Comparison of ENCODE assay signal across 23 cellular contexts in genomic region chr18:69495338-69495737, GRCh38.
DNase-seq lines count a peak whose midpoint lies in the region; ATAC-seq and TF ChIP-seq lines count a peak whose summit lies in the region.
"Had no signal": no experiment of that assay in that cellular context is flagged by ENCODE, and none has a peak within 500 bp of the region (broad histone marks: within the 10 kb centered on the region; RNA-seq: fewer than 3 reads in every experiment).

No MANE protein-coding gene starts in this region.

- no peak for DNase-seq in natural killer cell treated with Interleukin-12 subunit alpha and Interleukin-12 subunit beta and Interleukin-15 and Interleukin-18, amount 100 ng/mL, for 72 hours (ENCODE audit: low spot score)
- DNase-seq in natural killer cell (no peak), WTC11 (ENCODE audit: low spot score) (no peak), globus pallidus (ENCODE audit: low spot score) (no peak)
- DNase-seq in activated CD8-positive, alpha-beta memory T cell treated with anti-CD3 and anti-CD28 coated beads, Interleukin-2, amount 50 U/mL, for 4 hours, result no peak
- no peak for DNase-seq in activated CD8-positive, alpha-beta memory T cell treated with anti-CD3 and anti-CD28 coated beads, Interleukin-2, amount 10 ng/mL, durations not matched to agents 7 days and 5 days
- DNase-seq: Calu3; CD8-positive, alpha-beta memory T cell; EL; GF-D8; HCEC 1CT; KBM-7; NCI-H1105; NCI-H2029 treated with DMSO at 0.1 percent for 48 hours; NCI-H226; NCI-H524; NCI-H774; Peyer's patch; Right ventricle myocardium superior; T-helper 17 cell had no signal

- TF ChIP-seq CTCF in natural killer cell (IDR thresholded peaks at IDR 0.05) (no peak), WTC11 (IDR thresholded peaks at IDR 0.05) (no peak)

- no peak overlapping the region for H3K4me3 Mint-ChIP-seq in natural killer cell treated with Interleukin-12 subunit alpha and Interleukin-12 subunit beta and Interleukin-15 and Interleukin-18, amount 100 ng/mL, for 72 hours
- no peak overlapping the region for H3K4me3 Mint-ChIP-seq in natural killer cell
- H3K4me3 Mint-ChIP-seq in WTC11, result no peak overlapping the region
- H3K4me3 Mint-ChIP-seq in activated CD8-positive, alpha-beta memory T cell treated with anti-CD3 and anti-CD28 coated beads, Interleukin-2, amount 10 ng/mL, durations not matched to agents 7 days and 5 days, result no peak overlapping the region
- H3K4me3 Mint-ChIP-seq: CD8-positive, alpha-beta memory T cell; GM23338; T-helper 17 cell had no signal

- peaks cover 5 to 9% of the 10 kb centered on the region in 2 donors for H3K27me3 Mint-ChIP-seq in natural killer cell treated with Interleukin-12 subunit alpha and Interleukin-12 subunit beta and Interleukin-15 and Interleukin-18, amount 100 ng/mL, for 72 hours
- H3K27me3 Mint-ChIP-seq in natural killer cell (ENCODE audit: low read depth in 2 of 2), result peaks cover 0 to 8% of the 10 kb centered on the region in 2 donors
- H3K27me3 Mint-ChIP-seq in WTC11 (ENCODE audit: low read depth), result no peaks in the 10 kb centered on the region
- H3K27me3 Mint-ChIP-seq in activated CD8-positive, alpha-beta memory T cell treated with anti-CD3 and anti-CD28 coated beads, Interleukin-2, amount 10 ng/mL, durations not matched to agents 7 days and 5 days, result no peaks in the 10 kb centered on the region

- H3K36me3 Mint-ChIP-seq in natural killer cell treated with Interleukin-12 subunit alpha and Interleukin-12 subunit beta and Interleukin-15 and Interleukin-18, amount 100 ng/mL, for 72 hours, result no peaks in the 10 kb centered on the region
- no peaks in the 10 kb centered on the region for H3K36me3 Mint-ChIP-seq in natural killer cell
- H3K36me3 Mint-ChIP-seq in WTC11, result 0 out of 2 replicates have a peak, but pooled peaks cover 2% of the 10 kb centered on the region
- H3K36me3 Mint-ChIP-seq in activated CD8-positive, alpha-beta memory T cell treated with anti-CD3 and anti-CD28 coated beads, Interleukin-2, amount 10 ng/mL, durations not matched to agents 7 days and 5 days, result no peaks in the 10 kb centered on the region
- H3K36me3 Mint-ChIP-seq: CD8-positive, alpha-beta memory T cell had no signal

- no peak overlapping the region for H3K27ac Mint-ChIP-seq in natural killer cell treated with Interleukin-12 subunit alpha and Interleukin-12 subunit beta and Interleukin-15 and Interleukin-18, amount 100 ng/mL, for 72 hours
- H3K27ac Mint-ChIP-seq in natural killer cell (no peak overlapping the region), WTC11 (no peak overlapping the region)
- H3K27ac Mint-ChIP-seq in activated CD8-positive, alpha-beta memory T cell treated with anti-CD3 and anti-CD28 coated beads, Interleukin-2, amount 10 ng/mL, durations not matched to agents 7 days and 5 days, result no peak overlapping the region
- H3K27ac Mint-ChIP-seq: CD8-positive, alpha-beta memory T cell; GM23338; T-helper 17 cell had no signal

- CTCF ChIA-PET in WTC11 (lab: Charles Lee), result no interaction called here
- CTCF ChIA-PET in activated CD8-positive, alpha-beta memory T cell treated with anti-CD3 and anti-CD28 coated beads, Interleukin-2, amount 10 ng/mL, durations not matched to agents 7 days and 5 days (lab: Charles Lee), result no interaction called here

- ATAC-seq in natural killer cell treated with Interleukin-12 subunit alpha and Interleukin-12 subunit beta and Interleukin-15 and Interleukin-18, amount 100 ng/mL, for 72 hours, result peak; percentile 9 to 15
- no peak for ATAC-seq in natural killer cell
- peak; percentile 43 for ATAC-seq in HG03159 (IDR thresholded peaks at IDR 0.05; ENCODE audit: unreplicated experiment)
- ATAC-seq in WTC11, result peak; percentile 50; the same call in 1 of the 2 replicates
- ATAC-seq in activated CD8-positive, alpha-beta memory T cell treated with anti-CD3 and anti-CD28 coated beads, Interleukin-2, amount 10 ng/mL, durations not matched to agents 7 days and 5 days, result no peak
- no peak for ATAC-seq in GM21423 (IDR thresholded peaks at IDR 0.05; ENCODE audit: unreplicated experiment)
- ATAC-seq: GM23338, T-helper 17 cell had no signal

- no peaks in the 10 kb centered on the region for H3K9me3 Mint-ChIP-seq in natural killer cell treated with Interleukin-12 subunit alpha and Interleukin-12 subunit beta and Interleukin-15 and Interleukin-18, amount 100 ng/mL, for 72 hours
- no peaks in the 10 kb centered on the region for H3K9me3 Mint-ChIP-seq in natural killer cell
- H3K9me3 Mint-ChIP-seq in WTC11, result peaks cover 9% of the 10 kb centered on the region
- H3K9me3 Mint-ChIP-seq in activated CD8-positive, alpha-beta memory T cell treated with anti-CD3 and anti-CD28 coated beads, Interleukin-2, amount 10 ng/mL, durations not matched to agents 7 days and 5 days (ENCODE audit: low read depth), result no peaks in the 10 kb centered on the region

- H3K4me1 Mint-ChIP-seq in natural killer cell treated with Interleukin-12 subunit alpha and Interleukin-12 subunit beta and Interleukin-15 and Interleukin-18, amount 100 ng/mL, for 72 hours (ENCODE audit: low read depth in 2 of 2), result no peaks in the 10 kb centered on the region
- H3K4me1 Mint-ChIP-seq in natural killer cell (no peaks in the 10 kb centered on the region), WTC11 (no peaks in the 10 kb centered on the region)
- no peaks in the 10 kb centered on the region for H3K4me1 Mint-ChIP-seq in activated CD8-positive, alpha-beta memory T cell treated with anti-CD3 and anti-CD28 coated beads, Interleukin-2, amount 10 ng/mL, durations not matched to agents 7 days and 5 days
- H3K4me1 Mint-ChIP-seq: CD8-positive, alpha-beta memory T cell; GM23338; T-helper 17 cell had no signal

- POLR2A ChIA-PET in WTC11 (lab: Charles Lee), result no interaction called here

- intact Hi-C loops in natural killer cell (cut with micrococcal nuclease), result no loop called here

TF ChIP-seq in WTC11, 78 proteins besides CTCF, POLR2A, EP300 and RAD21:
- TF ChIP-seq ZNF416 (CRISPR knock-in tag; IDR thresholded peaks at IDR 0.05) (no peak), ZBTB43 (CRISPR knock-in tag; IDR thresholded peaks at IDR 0.05) (no peak), HMGXB4 (CRISPR knock-in tag; IDR thresholded peaks at IDR 0.05) (no peak), USF1 (CRISPR knock-in tag; IDR thresholded peaks at IDR 0.05) (no peak), CREM (CRISPR knock-in tag; IDR thresholded peaks at IDR 0.05) (no peak)
TF ChIP-seq in WTC11: peak in this region for 0.

Comparison
In these comparisons a context has a peak if more than half of its experiments do, and no peak if none do; other contexts are left out.
1. ATAC-seq: peak in natural killer cell treated with Interleukin-12 subunit alpha and Interleukin-12 subunit beta and Interleukin-15 and Interleukin-18, amount 100 ng/mL, for 72 hours (2 of 2), HG03159 (single experiment) and WTC11 (single experiment); none in natural killer cell (0 of 3), activated CD8-positive, alpha-beta memory T cell treated with anti-CD3 and anti-CD28 coated beads, Interleukin-2, amount 10 ng/mL, durations not matched to agents 7 days and 5 days (single experiment) and GM21423 (single experiment).